In genomic region chr13:41453620-41454019, GRCh38 we compare ENCODE assay signal across 1 cellular context.
TF ChIP-seq lines count a peak whose summit lies in the region.

No MANE protein-coding gene starts in this region.

TF ChIP-seq in K562, 482 proteins besides CTCF, POLR2A, EP300 and RAD21:
- TF ChIP-seq, protein P1, sequence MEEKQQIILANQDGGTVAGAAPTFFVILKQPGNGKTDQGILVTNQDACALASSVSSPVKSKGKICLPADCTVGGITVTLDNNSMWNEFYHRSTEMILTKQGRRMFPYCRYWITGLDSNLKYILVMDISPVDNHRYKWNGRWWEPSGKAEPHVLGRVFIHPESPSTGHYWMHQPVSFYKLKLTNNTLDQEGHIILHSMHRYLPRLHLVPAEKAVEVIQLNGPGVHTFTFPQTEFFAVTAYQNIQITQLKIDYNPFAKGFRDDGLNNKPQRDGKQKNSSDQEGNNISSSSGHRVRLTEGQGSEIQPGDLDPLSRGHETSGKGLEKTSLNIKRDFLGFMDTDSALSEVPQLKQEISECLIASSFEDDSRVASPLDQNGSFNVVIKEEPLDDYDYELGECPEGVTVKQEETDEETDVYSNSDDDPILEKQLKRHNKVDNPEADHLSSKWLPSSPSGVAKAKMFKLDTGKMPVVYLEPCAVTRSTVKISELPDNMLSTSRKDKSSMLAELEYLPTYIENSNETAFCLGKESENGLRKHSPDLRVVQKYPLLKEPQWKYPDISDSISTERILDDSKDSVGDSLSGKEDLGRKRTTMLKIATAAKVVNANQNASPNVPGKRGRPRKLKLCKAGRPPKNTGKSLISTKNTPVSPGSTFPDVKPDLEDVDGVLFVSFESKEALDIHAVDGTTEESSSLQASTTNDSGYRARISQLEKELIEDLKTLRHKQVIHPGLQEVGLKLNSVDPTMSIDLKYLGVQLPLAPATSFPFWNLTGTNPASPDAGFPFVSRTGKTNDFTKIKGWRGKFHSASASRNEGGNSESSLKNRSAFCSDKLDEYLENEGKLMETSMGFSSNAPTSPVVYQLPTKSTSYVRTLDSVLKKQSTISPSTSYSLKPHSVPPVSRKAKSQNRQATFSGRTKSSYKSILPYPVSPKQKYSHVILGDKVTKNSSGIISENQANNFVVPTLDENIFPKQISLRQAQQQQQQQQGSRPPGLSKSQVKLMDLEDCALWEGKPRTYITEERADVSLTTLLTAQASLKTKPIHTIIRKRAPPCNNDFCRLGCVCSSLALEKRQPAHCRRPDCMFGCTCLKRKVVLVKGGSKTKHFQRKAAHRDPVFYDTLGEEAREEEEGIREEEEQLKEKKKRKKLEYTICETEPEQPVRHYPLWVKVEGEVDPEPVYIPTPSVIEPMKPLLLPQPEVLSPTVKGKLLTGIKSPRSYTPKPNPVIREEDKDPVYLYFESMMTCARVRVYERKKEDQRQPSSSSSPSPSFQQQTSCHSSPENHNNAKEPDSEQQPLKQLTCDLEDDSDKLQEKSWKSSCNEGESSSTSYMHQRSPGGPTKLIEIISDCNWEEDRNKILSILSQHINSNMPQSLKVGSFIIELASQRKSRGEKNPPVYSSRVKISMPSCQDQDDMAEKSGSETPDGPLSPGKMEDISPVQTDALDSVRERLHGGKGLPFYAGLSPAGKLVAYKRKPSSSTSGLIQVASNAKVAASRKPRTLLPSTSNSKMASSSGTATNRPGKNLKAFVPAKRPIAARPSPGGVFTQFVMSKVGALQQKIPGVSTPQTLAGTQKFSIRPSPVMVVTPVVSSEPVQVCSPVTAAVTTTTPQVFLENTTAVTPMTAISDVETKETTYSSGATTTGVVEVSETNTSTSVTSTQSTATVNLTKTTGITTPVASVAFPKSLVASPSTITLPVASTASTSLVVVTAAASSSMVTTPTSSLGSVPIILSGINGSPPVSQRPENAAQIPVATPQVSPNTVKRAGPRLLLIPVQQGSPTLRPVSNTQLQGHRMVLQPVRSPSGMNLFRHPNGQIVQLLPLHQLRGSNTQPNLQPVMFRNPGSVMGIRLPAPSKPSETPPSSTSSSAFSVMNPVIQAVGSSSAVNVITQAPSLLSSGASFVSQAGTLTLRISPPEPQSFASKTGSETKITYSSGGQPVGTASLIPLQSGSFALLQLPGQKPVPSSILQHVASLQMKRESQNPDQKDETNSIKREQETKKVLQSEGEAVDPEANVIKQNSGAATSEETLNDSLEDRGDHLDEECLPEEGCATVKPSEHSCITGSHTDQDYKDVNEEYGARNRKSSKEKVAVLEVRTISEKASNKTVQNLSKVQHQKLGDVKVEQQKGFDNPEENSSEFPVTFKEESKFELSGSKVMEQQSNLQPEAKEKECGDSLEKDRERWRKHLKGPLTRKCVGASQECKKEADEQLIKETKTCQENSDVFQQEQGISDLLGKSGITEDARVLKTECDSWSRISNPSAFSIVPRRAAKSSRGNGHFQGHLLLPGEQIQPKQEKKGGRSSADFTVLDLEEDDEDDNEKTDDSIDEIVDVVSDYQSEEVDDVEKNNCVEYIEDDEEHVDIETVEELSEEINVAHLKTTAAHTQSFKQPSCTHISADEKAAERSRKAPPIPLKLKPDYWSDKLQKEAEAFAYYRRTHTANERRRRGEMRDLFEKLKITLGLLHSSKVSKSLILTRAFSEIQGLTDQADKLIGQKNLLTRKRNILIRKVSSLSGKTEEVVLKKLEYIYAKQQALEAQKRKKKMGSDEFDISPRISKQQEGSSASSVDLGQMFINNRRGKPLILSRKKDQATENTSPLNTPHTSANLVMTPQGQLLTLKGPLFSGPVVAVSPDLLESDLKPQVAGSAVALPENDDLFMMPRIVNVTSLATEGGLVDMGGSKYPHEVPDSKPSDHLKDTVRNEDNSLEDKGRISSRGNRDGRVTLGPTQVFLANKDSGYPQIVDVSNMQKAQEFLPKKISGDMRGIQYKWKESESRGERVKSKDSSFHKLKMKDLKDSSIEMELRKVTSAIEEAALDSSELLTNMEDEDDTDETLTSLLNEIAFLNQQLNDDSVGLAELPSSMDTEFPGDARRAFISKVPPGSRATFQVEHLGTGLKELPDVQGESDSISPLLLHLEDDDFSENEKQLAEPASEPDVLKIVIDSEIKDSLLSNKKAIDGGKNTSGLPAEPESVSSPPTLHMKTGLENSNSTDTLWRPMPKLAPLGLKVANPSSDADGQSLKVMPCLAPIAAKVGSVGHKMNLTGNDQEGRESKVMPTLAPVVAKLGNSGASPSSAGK (IDR thresholded peaks at IDR 0.05) = no peak
- TF ChIP-seq HDAC8 (tag; IDR thresholded peaks at IDR 0.05) = no peak
- TF ChIP-seq, protein P2, sequence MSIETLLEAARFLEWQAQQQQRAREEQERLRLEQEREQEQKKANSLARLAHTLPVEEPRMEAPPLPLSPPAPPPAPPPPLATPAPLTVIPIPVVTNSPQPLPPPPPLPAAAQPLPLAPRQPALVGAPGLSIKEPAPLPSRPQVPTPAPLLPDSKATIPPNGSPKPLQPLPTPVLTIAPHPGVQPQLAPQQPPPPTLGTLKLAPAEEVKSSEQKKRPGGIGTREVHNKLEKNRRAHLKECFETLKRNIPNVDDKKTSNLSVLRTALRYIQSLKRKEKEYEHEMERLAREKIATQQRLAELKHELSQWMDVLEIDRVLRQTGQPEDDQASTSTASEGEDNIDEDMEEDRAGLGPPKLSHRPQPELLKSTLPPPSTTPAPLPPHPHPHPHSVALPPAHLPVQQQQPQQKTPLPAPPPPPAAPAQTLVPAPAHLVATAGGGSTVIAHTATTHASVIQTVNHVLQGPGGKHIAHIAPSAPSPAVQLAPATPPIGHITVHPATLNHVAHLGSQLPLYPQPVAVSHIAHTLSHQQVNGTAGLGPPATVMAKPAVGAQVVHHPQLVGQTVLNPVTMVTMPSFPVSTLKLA (conservative IDR thresholded peaks at IDR 0.05) = no peak
- TF ChIP-seq CEBPG (CRISPR knock-in tag; IDR thresholded peaks at IDR 0.05) = no peak
- peak in 1 of 2 experiments; percentile 47; a peak in 1 of 4 replicates for TF ChIP-seq CEBPG (tag; conservative IDR thresholded peaks at IDR 0.05 in 1 of 2, IDR thresholded peaks at IDR 0.05 in 1 of 2)
- TF ChIP-seq CEBPB (tag; IDR thresholded peaks at IDR 0.05) = peak; percentile 44; the same call in 1 of the 2 replicates
- TF ChIP-seq TAL1 (IDR thresholded peaks at IDR 0.05) = no peak
- TF ChIP-seq CUX1 (CRISPR knock-in tag; IDR thresholded peaks at IDR 0.05) = peak; percentile 96
- TF ChIP-seq DACH1 (IDR thresholded peaks at IDR 0.05; ENCODE audit: partially characterized antibody) = peak; percentile 81
- no peak for TF ChIP-seq CHCHD3 (CRISPR knock-in tag; IDR thresholded peaks at IDR 0.05)
